ENCODE assay signal across 1 cellular context in genomic region chr2:195651041-195651440, GRCh38.
TF ChIP-seq lines count a peak whose summit lies in the region.

No MANE protein-coding gene starts in this region.

TF ChIP-seq in GM12878, 131 proteins besides CTCF, POLR2A, EP300 and RAD21:
- TF ChIP-seq, protein P1, sequence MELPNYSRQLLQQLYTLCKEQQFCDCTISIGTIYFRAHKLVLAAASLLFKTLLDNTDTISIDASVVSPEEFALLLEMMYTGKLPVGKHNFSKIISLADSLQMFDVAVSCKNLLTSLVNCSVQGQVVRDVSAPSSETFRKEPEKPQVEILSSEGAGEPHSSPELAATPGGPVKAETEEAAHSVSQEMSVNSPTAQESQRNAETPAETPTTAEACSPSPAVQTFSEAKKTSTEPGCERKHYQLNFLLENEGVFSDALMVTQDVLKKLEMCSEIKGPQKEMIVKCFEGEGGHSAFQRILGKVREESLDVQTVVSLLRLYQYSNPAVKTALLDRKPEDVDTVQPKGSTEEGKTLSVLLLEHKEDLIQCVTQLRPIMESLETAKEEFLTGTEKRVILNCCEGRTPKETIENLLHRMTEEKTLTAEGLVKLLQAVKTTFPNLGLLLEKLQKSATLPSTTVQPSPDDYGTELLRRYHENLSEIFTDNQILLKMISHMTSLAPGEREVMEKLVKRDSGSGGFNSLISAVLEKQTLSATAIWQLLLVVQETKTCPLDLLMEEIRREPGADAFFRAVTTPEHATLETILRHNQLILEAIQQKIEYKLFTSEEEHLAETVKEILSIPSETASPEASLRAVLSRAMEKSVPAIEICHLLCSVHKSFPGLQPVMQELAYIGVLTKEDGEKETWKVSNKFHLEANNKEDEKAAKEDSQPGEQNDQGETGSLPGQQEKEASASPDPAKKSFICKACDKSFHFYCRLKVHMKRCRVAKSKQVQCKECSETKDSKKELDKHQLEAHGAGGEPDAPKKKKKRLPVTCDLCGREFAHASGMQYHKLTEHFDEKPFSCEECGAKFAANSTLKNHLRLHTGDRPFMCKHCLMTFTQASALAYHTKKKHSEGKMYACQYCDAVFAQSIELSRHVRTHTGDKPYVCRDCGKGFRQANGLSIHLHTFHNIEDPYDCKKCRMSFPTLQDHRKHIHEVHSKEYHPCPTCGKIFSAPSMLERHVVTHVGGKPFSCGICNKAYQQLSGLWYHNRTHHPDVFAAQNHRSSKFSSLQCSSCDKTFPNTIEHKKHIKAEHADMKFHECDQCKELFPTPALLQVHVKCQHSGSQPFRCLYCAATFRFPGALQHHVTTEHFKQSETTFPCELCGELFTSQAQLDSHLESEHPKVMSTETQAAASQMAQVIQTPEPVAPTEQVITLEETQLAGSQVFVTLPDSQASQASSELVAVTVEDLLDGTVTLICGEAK (IDR thresholded peaks at IDR 0.05; ENCODE audit: borderline replicate concordance) = no peak
- TF ChIP-seq, protein P2, sequence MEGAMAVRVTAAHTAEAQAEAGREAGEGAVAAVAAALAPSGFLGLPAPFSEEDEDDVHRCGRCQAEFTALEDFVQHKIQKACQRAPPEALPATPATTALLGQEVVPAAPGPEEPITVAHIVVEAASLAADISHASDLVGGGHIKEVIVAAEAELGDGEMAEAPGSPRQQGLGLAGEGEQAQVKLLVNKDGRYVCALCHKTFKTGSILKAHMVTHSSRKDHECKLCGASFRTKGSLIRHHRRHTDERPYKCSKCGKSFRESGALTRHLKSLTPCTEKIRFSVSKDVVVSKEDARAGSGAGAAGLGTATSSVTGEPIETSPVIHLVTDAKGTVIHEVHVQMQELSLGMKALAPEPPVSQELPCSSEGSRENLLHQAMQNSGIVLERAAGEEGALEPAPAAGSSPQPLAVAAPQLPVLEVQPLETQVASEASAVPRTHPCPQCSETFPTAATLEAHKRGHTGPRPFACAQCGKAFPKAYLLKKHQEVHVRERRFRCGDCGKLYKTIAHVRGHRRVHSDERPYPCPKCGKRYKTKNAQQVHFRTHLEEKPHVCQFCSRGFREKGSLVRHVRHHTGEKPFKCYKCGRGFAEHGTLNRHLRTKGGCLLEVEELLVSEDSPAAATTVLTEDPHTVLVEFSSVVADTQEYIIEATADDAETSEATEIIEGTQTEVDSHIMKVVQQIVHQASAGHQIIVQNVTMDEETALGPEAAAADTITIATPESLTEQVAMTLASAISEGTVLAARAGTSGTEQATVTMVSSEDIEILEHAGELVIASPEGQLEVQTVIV (IDR thresholded peaks at IDR 0.05; ENCODE audit: borderline replicate concordance, partially characterized antibody) = no peak
- no peak for TF ChIP-seq SMAD1 (IDR thresholded peaks at IDR 0.05; ENCODE audit: low read depth, partially characterized antibody)
- TF ChIP-seq, protein P3, sequence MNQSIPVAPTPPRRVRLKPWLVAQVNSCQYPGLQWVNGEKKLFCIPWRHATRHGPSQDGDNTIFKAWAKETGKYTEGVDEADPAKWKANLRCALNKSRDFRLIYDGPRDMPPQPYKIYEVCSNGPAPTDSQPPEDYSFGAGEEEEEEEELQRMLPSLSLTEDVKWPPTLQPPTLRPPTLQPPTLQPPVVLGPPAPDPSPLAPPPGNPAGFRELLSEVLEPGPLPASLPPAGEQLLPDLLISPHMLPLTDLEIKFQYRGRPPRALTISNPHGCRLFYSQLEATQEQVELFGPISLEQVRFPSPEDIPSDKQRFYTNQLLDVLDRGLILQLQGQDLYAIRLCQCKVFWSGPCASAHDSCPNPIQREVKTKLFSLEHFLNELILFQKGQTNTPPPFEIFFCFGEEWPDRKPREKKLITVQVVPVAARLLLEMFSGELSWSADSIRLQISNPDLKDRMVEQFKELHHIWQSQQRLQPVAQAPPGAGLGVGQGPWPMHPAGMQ (IDR thresholded peaks at IDR 0.05; ENCODE audit: borderline replicate concordance) = no peak
- no peak for TF ChIP-seq ESRRA (IDR thresholded peaks at IDR 0.05; ENCODE audit: low read length)
- no peak for TF ChIP-seq HCFC1 (IDR thresholded peaks at IDR 0.05; ENCODE audit: low read length)
- no peak for TF ChIP-seq ZBTB11 (CRISPR knock-in tag; IDR thresholded peaks at IDR 0.05)
- TF ChIP-seq NKRF (conservative IDR thresholded peaks at IDR 0.05) = no peak
- no peak for TF ChIP-seq ZNF217 (IDR thresholded peaks at IDR 0.05)
